In genomic region chr14:102654298-102654697, GRCh38 we compare ENCODE assay signal across 17 cellular contexts.
DNase-seq lines count a peak whose midpoint lies in the region; ATAC-seq, FAIRE-seq and TF ChIP-seq lines count a peak whose summit lies in the region.
"Had no signal": no experiment of that assay in that cellular context is flagged by ENCODE, and none has a peak within 500 bp of the region (broad histone marks: within the 10 kb centered on the region; RNA-seq: fewer than 3 reads in every experiment).

No MANE protein-coding gene starts in this region.

- intact Hi-C loops in PC-9 (cut with micrococcal nuclease; ENCODE audit: unreplicated experiment), result loop anchor here (2.0 kb wide), 1 partner anchor 49 kb away; no protein-coding TSS in a partner anchor

- no peaks in the 10 kb centered on the region for H3K9me3 Mint-ChIP-seq in astrocyte (ENCODE audit: unreplicated experiment)
- H3K9me3 Mint-ChIP-seq: CD4-positive, alpha-beta T cell had no signal

- peak overlapping the region; percentile 49; the same call in 1 of the 2 replicates for H3K27ac ChIP-seq in PC-9
- no peak overlapping the region for H3K27ac ChIP-seq in astrocyte (ENCODE audit: low read depth, low read length)
- H3K27ac ChIP-seq: GM23248, VCaP had no signal

- H3K4me1 ChIP-seq in PC-9 (replicated peaks; ENCODE audit: insufficient read depth) (peaks cover 27% of the 10 kb centered on the region), astrocyte (ENCODE audit: insufficient read depth, low read length) (peaks cover 13% of the 10 kb centered on the region)

- peaks cover 66% of the 10 kb centered on the region for H3F3A ChIP-seq in PC-9 (ENCODE audit: insufficient read depth, low read depth)

- H3K79me2 ChIP-seq in PC-9 (ENCODE audit: low read depth) (peaks cover 94% of the 10 kb centered on the region), astrocyte (ENCODE audit: insufficient read depth, low read length) (peaks cover 82% of the 10 kb centered on the region)

- no peak overlapping the region for H2AFZ ChIP-seq in PC-9
- no peak overlapping the region for H2AFZ ChIP-seq in astrocyte (ENCODE audit: low read depth, low read length)
- H2AFZ ChIP-seq: GM23248 had no signal

- H3K9ac ChIP-seq in astrocyte (ENCODE audit: low read length), result no peak overlapping the region
- H3K9ac ChIP-seq: GM23248 had no signal

- no peaks in the 10 kb centered on the region for H3K36me3 Mint-ChIP-seq in astrocyte (ENCODE audit: low read depth, unreplicated experiment)

- BruUV-seq in PC-9 (replicated peaks; lab: Mats Ljungman, UMichigan), result no TSS peak

- H4K20me1 ChIP-seq in PC-9 (ENCODE audit: insufficient read depth), result peaks cover 43% of the 10 kb centered on the region
- H4K20me1 ChIP-seq in astrocyte (ENCODE audit: insufficient read depth, low read length), result peaks cover 53% of the 10 kb centered on the region

- POLR2A ChIA-PET in PC-9 (lab: Charles Lee; ENCODE audit: unreplicated experiment), result interaction anchor here (0.6 kb wide), 2 partner anchors 28 to 50 kb away, joined by 3 read pairs; no protein-coding TSS in a partner anchor

- H3K4me3 Mint-ChIP-seq in astrocyte (ENCODE audit: unreplicated experiment), result peak overlapping the region; percentile 13
- H3K4me3 Mint-ChIP-seq: CD4-positive, alpha-beta T cell; central memory CD8-positive, alpha-beta T cell had no signal

- H3K27me3 Mint-ChIP-seq in astrocyte (ENCODE audit: low read depth, unreplicated experiment), result no peaks in the 10 kb centered on the region
- H3K27me3 Mint-ChIP-seq: CD4-positive, alpha-beta T cell; central memory CD8-positive, alpha-beta T cell; progenitor cell of endocrine pancreas had no signal

- no peak for ATAC-seq in GM18517 (IDR thresholded peaks at IDR 0.05; ENCODE audit: unreplicated experiment)
- ATAC-seq: left cardiac atrium had no signal

- peaks cover 12% of the 10 kb centered on the region for H3K4me1 Mint-ChIP-seq in astrocyte (ENCODE audit: low read depth, unreplicated experiment)

- H3K36me3 ChIP-seq in PC-9 (ENCODE audit: low read depth), result no peaks in the 10 kb centered on the region
- H3K36me3 ChIP-seq in astrocyte (ENCODE audit: insufficient read depth, low read length), result no peaks in the 10 kb centered on the region
- H3K36me3 ChIP-seq: stomach had no signal

- TF ChIP-seq CTCF in PC-9 (conservative IDR thresholded peaks at IDR 0.05) (no peak), astrocyte (IDR thresholded peaks at IDR 0.05; ENCODE audit: insufficient read depth, low read depth, low read length) (no peak), GM20000 (IDR thresholded peaks at IDR 0.05; ENCODE audit: extremely low read depth, missing control alignments) (no peak)

- H3K9me3 ChIP-seq in PC-9 (ENCODE audit: insufficient read depth, low read depth) (peaks cover 7% of the 10 kb centered on the region; the same call in 1 of the 2 replicates), astrocyte (ENCODE audit: insufficient read depth, low read depth, low read length) (no peaks in the 10 kb centered on the region)
- H3K9me3 ChIP-seq: stomach had no signal

- H3K27me3 ChIP-seq in PC-9 (ENCODE audit: insufficient read depth, low read depth) (no peaks in the 10 kb centered on the region), astrocyte (ENCODE audit: insufficient read depth, low read length) (no peaks in the 10 kb centered on the region)
- H3K27me3 ChIP-seq: stomach had no signal

- DNase-seq in H54 (ENCODE audit: insufficient read length, low spot score) (no peak), PC-9 (peak in 1 of 2 experiments; percentile 24), astrocyte (ENCODE audit: low read depth) (peak; percentile 18), NCI-H146 (lab: John Stamatoyannopoulos, UW) (no peak), GM20000 (ENCODE audit: low spot score) (no peak)
- DNase-seq in stimulated activated CD4-positive, alpha-beta T cell treated with anti-CD3 and anti-CD28 coated beads, Interleukin-12 subunit alpha, Interleukin-12 subunit beta, amount 100 ng/mL, for 48 hours (ENCODE audit: low read depth in 2 of 3, low spot score in 1 of 3), result peak in 2 of 3 donors; percentile 13 to 26
- DNase-seq: activated gamma-delta T cell treated with Interleukin-2 at 50 U/mL for 16 hours; CD4-positive, alpha-beta T cell; GM23248; KG1; left cardiac atrium; NCI-H1417; stomach had no signal

- H3K4me3 ChIP-seq in PC-9 (no peak overlapping the region), astrocyte (ENCODE audit: insufficient read depth, low read depth, low read length) (no peak overlapping the region)
- H3K4me3 ChIP-seq: GM23248, stomach had no signal

- CTCF ChIA-PET in PC-9 (lab: Charles Lee), result interaction anchor here (0.6 to 1.4 kb wide), 2 partner anchors 44 to 130 kb away, joined by 3 to 22 read pairs; no protein-coding TSS in a partner anchor

- H3K27ac Mint-ChIP-seq in astrocyte (ENCODE audit: unreplicated experiment), result no peak overlapping the region
- H3K27ac Mint-ChIP-seq: CD4-positive, alpha-beta T cell; progenitor cell of endocrine pancreas had no signal

- H3K9me2 ChIP-seq in PC-9 (ENCODE audit: insufficient read depth), result no peaks in the 10 kb centered on the region

- FAIRE-seq in H54 (lab: Jason Lieb, UNC), result peak; percentile 86
- no peak for FAIRE-seq in astrocyte (lab: Jason Lieb, UNC)

- TF ChIP-seq POLR2A in H54 (IDR thresholded peaks at IDR 0.05; ENCODE audit: low read depth, low read length), result no peak

- no peak overlapping the region for H3K4me2 ChIP-seq in PC-9
- no peak overlapping the region for H3K4me2 ChIP-seq in astrocyte (ENCODE audit: low read length)

Comparison
In these comparisons a context has a peak if more than half of its experiments do, and no peak if none do; other contexts are left out.
1. DNase-seq: peak in astrocyte (single experiment) and stimulated activated CD4-positive, alpha-beta T cell treated with anti-CD3 and anti-CD28 coated beads, Interleukin-12 subunit alpha, Interleukin-12 subunit beta, amount 100 ng/mL, for 48 hours (2 of 3); none in H54 (single experiment), NCI-H146 (single experiment) and GM20000 (single experiment).